ENCODE assay signal across 8 cellular contexts in genomic region chr19:4064073-4064550, GRCh38. TPM values are rescaled to one million over a fixed set of nuclear protein-coding genes. Genes with fewer than 3 reads are reported as not detected.
DNase-seq lines count a peak whose midpoint lies in the region; ATAC-seq, FAIRE-seq and TF ChIP-seq lines count a peak whose summit lies in the region.

No MANE protein-coding gene starts in this region.

- no peak for TF ChIP-seq RAD21 in Ishikawa (IDR thresholded peaks at IDR 0.05; ENCODE audit: low read depth)

- peaks cover 24% of the 10 kb centered on the region for H3K4me1 Mint-ChIP-seq in central memory CD8-positive, alpha-beta T cell

- 5 to 6% methylated on average over 24 to 31 of the region's 32 CpGs for WGBS in mesodermal cell (ENCODE audit: insufficient coverage in 2 of 2), 2 experiments

- H3K4me3 Mint-ChIP-seq in central memory CD8-positive, alpha-beta T cell: peak overlapping the region; percentile 83

- no peak for TF ChIP-seq CTCF in D721Med (IDR thresholded peaks at IDR 0.05; ENCODE audit: insufficient read depth, missing control alignments)

- peak overlapping the region; percentile 41 for H3K27ac ChIP-seq in mesodermal cell (ENCODE audit: low read depth, low read length, severe bottlenecking)

- H3K9me3 ChIP-seq in mesodermal cell (ENCODE audit: control insufficient read depth, low read length): no peaks in the 10 kb centered on the region

- H3K4me3 ChIP-seq in mesodermal cell (ENCODE audit: extremely low read depth, insufficient read depth, low read length, poor library complexity, severe bottlenecking): peak overlapping the region; percentile 78

- H3K27me3 Mint-ChIP-seq in central memory CD8-positive, alpha-beta T cell: no peaks in the 10 kb centered on the region

- no peak for FAIRE-seq in D721Med (lab: Jason Lieb, UNC)

- peaks cover 11% of the 10 kb centered on the region for H3K36me3 ChIP-seq in mesodermal cell (ENCODE audit: control insufficient read depth, insufficient read depth, low read length)

- DNase-seq in AG20443 (ENCODE audit: low spot score) (peak; percentile 36), D721Med (ENCODE audit: insufficient read length, low spot score) (no peak), NCI-H2081 treated with DMSO at 0.1 percent for 48 hours (lab: John Stamatoyannopoulos, UW) (no peak)
- DNase-seq in central memory CD8-positive, alpha-beta T cell (ENCODE audit: low spot score in 2 of 2): no peak

- no peaks in the 10 kb centered on the region for H3K9me3 Mint-ChIP-seq in central memory CD8-positive, alpha-beta T cell

- H3K36me3 Mint-ChIP-seq in central memory CD8-positive, alpha-beta T cell (ENCODE audit: insufficient read depth): peaks cover 32% of the 10 kb centered on the region

- H3K27ac Mint-ChIP-seq in central memory CD8-positive, alpha-beta T cell (ENCODE audit: low read depth): peak overlapping the region; percentile 79

- H3K4me1 ChIP-seq in mesodermal cell (ENCODE audit: control insufficient read depth, insufficient read depth, low read length, poor library complexity, severe bottlenecking): peaks cover 20% of the 10 kb centered on the region

- no peak for ATAC-seq in central memory CD8-positive, alpha-beta T cell (replicated peaks; ENCODE audit: extremely low read depth, poor library complexity, severe bottlenecking)
- ATAC-seq in GM19467 (IDR thresholded peaks at IDR 0.05; ENCODE audit: unreplicated experiment): no peak
- no peak for ATAC-seq in GM21360 (IDR thresholded peaks at IDR 0.05; ENCODE audit: unreplicated experiment)

- TF ChIP-seq EP300 in Ishikawa (IDR thresholded peaks at IDR 0.05; ENCODE audit: borderline replicate concordance): no peak

TF ChIP-seq in Ishikawa, 13 proteins besides CTCF, POLR2A, EP300 and RAD21:
- TF ChIP-seq, protein P1, sequence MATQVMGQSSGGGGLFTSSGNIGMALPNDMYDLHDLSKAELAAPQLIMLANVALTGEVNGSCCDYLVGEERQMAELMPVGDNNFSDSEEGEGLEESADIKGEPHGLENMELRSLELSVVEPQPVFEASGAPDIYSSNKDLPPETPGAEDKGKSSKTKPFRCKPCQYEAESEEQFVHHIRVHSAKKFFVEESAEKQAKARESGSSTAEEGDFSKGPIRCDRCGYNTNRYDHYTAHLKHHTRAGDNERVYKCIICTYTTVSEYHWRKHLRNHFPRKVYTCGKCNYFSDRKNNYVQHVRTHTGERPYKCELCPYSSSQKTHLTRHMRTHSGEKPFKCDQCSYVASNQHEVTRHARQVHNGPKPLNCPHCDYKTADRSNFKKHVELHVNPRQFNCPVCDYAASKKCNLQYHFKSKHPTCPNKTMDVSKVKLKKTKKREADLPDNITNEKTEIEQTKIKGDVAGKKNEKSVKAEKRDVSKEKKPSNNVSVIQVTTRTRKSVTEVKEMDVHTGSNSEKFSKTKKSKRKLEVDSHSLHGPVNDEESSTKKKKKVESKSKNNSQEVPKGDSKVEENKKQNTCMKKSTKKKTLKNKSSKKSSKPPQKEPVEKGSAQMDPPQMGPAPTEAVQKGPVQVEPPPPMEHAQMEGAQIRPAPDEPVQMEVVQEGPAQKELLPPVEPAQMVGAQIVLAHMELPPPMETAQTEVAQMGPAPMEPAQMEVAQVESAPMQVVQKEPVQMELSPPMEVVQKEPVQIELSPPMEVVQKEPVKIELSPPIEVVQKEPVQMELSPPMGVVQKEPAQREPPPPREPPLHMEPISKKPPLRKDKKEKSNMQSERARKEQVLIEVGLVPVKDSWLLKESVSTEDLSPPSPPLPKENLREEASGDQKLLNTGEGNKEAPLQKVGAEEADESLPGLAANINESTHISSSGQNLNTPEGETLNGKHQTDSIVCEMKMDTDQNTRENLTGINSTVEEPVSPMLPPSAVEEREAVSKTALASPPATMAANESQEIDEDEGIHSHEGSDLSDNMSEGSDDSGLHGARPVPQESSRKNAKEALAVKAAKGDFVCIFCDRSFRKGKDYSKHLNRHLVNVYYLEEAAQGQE (IDR thresholded peaks at IDR 0.05; ENCODE audit: low read depth): no peak
- TF ChIP-seq EGR1 (IDR thresholded peaks at IDR 0.05): 0 out of 2 replicates have a peak, but pooled peaks have one; percentile 18
- no peak for TF ChIP-seq USF1 (IDR thresholded peaks at IDR 0.05)
- TF ChIP-seq CEBPB (IDR thresholded peaks at IDR 0.05): no peak
TF ChIP-seq in Ishikawa: peak in this region for 1.

RNA-seq across cellular contexts. Expression of gene ZBTB7A, which starts 2.6 kb away (rescaled TPM):
- 9.1 TPM for polyA plus RNA-seq in mesodermal cell (2013, experiment 1 of 2)
- 8.0 TPM for polyA plus RNA-seq in mesodermal cell (2013, experiment 2 of 2)

RNA-seq across cellular contexts. Expression of gene PIAS4, which starts 56.6 kb away (rescaled TPM):
- polyA plus RNA-seq in mesodermal cell (2013, experiment 1 of 2): 37.9 TPM
- 25.8 TPM for polyA plus RNA-seq in mesodermal cell (2013, experiment 2 of 2)

RNA-seq across cellular contexts. Expression of gene MAP2K2, which starts 59.8 kb away (rescaled TPM):
- polyA plus RNA-seq in mesodermal cell (2013, experiment 1 of 2): 164 TPM
- polyA plus RNA-seq in mesodermal cell (2013, experiment 2 of 2): 138 TPM
